Comparison of ENCODE assay signal across 8 cellular contexts in genomic region chr10:80205478-80206276, GRCh38. TPM values are rescaled to one million over a fixed set of nuclear protein-coding genes. Genes with fewer than 3 reads are reported as not detected.
A peak's percentile ranks its signal among the peaks of the same experiment; 100 is the strongest.
DNase-seq lines count a peak whose midpoint lies in the region; ATAC-seq and TF ChIP-seq lines count a peak whose summit lies in the region.

TSS of gene ANXA11 (minus strand) at chr10:80205537. CDS start at chr10:80172861, 32,676 bp downstream.

- H3K27me3 ChIP-seq in iPS DF 6.9 (ENCODE audit: control insufficient read depth, insufficient read depth, low read length), result no peaks in the 10 kb centered on the region
- no peaks in the 10 kb centered on the region for H3K27me3 ChIP-seq in skeletal muscle satellite cell (ENCODE audit: control insufficient read depth, insufficient read depth, low read length)

- H3K9me3 ChIP-seq in iPS DF 6.9 (ENCODE audit: control insufficient read depth, insufficient read depth, low read length), result no peaks in the 10 kb centered on the region
- no peaks in the 10 kb centered on the region for H3K9me3 ChIP-seq in skeletal muscle satellite cell (replicated peaks; ENCODE audit: low read length)

- no peak within 1 kb of the TSS for H3K27ac ChIP-seq in iPS DF 6.9 (ENCODE audit: low read length)

- in situ Hi-C loops in astrocyte of the spinal cord (cut with HindIII; ENCODE audit: low sequenced_read_pairs), result no loop called here

- H3K4me1 ChIP-seq in iPS DF 6.9 (ENCODE audit: control insufficient read depth, insufficient read depth, low read length), result peaks cover 7% of the 10 kb centered on the region; the same call in 1 of the 2 replicates
- H3K4me1 ChIP-seq in skeletal muscle satellite cell (ENCODE audit: control insufficient read depth, insufficient read depth, low read length), result peaks cover 44% of the 10 kb centered on the region

- peak within 1 kb of the TSS; percentile 93 for H3K9ac ChIP-seq in skeletal muscle satellite cell (ENCODE audit: low read depth, low read length)

- H3K4me2 ChIP-seq in skeletal muscle satellite cell (ENCODE audit: low read length), result peak within 1 kb of the TSS; percentile 92

- ATAC-seq in HG02759 (IDR thresholded peaks at IDR 0.05; ENCODE audit: unreplicated experiment), result peak; percentile 88

- DNase-seq in NCI-H146 (lab: John Stamatoyannopoulos, UW) (peak; percentile 87), T-helper 22 cell (ENCODE audit: low read depth) (peak; percentile 78), astrocyte of the spinal cord (ENCODE audit: low read depth, low spot score) (peak; percentile 79), iPS DF 6.9 (ENCODE audit: low read depth, low spot score) (peak; percentile 43), amniotic stem cell (lab: John Stamatoyannopoulos, UW) (no peak)

- peak; percentile 95 for TF ChIP-seq POLR2A in GM15510 (IDR thresholded peaks at IDR 0.05; ENCODE audit: borderline replicate concordance, extremely low read depth, insufficient read length)

- no peak for TF ChIP-seq CTCF in astrocyte of the spinal cord (IDR thresholded peaks at IDR 0.05; ENCODE audit: low read depth, low read length)

- H3K36me3 ChIP-seq in iPS DF 6.9 (ENCODE audit: control insufficient read depth, insufficient read depth, low read length) (no peaks in the 10 kb centered on the region), skeletal muscle satellite cell (ENCODE audit: insufficient read depth, low read length) (peaks cover 5% of the 10 kb centered on the region)

- whole genome bisulfite sequencing in iPS DF 6.9 (ENCODE audit: insufficient coverage, insufficient read length), result no CpG with 5 or more reads among the region's 45 CpGs

- H3K4me3 ChIP-seq in astrocyte of the spinal cord (ENCODE audit: low read depth, low read length), result peak within 1 kb of the TSS; percentile 81
- H3K4me3 ChIP-seq in iPS DF 6.9 (ENCODE audit: low read length), result peak within 1 kb of the TSS; percentile 87
- H3K4me3 ChIP-seq in skeletal muscle satellite cell (ENCODE audit: low read length), result peak within 1 kb of the TSS; percentile 91

RNA-seq across cellular contexts. Expression of gene ANXA11, which starts in this region (rescaled TPM):
- total RNA-seq in skeletal muscle satellite cell (2012; rRNA removed), result 55.3 and 86.7 TPM in 2 replicates
